18 cellular contexts compared by ENCODE assay signal in the genomic region with DNA sequence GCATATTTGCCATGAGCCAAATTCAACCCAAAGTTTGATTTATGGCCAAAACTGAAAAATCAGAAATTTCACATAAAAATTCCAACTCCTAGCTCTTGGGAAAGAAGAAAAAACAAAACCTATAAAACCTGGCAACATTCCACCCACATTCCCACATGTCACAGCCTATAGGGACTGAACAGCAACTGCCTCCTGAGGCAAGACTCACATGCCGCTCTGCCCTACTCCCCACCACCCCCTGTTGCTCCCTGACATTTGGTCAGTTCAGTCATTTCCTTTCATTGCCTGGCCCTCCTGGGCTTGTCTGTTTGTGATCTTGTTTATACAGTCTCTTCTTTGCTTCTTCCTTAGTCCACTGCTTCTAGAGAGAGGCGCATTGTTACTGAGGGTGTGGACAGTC. TPM values are rescaled to one million over a fixed set of nuclear protein-coding genes. Genes with fewer than 3 reads are reported as not detected.
DNase-seq lines count a peak whose midpoint lies in the region; ATAC-seq and TF ChIP-seq lines count a peak whose summit lies in the region.
"Had no signal": no experiment of that assay in that cellular context is flagged by ENCODE, and none has a peak within 500 bp of the region (broad histone marks: within the 10 kb centered on the region; RNA-seq: fewer than 3 reads in every experiment).

No MANE protein-coding gene starts in this region.

- no peaks in the 10 kb centered on the region for H3K9me3 Mint-ChIP-seq in activated CD4-positive, alpha-beta T cell treated with anti-CD3 and anti-CD28 coated beads, Interleukin-2, amount 10 ng/mL, durations not matched to agents 24 days and 14 days
- H3K9me3 Mint-ChIP-seq in natural killer cell treated with Interleukin-12 subunit alpha and Interleukin-12 subunit beta and Interleukin-15 and Interleukin-18, amount 100 ng/mL, for 72 hours = no peaks in the 10 kb centered on the region
- H3K9me3 Mint-ChIP-seq: activated T-cell treated with anti-CD3 and anti-CD28 coated beads, Interleukin-2, amount 50 U/mL, for 4 hours had no signal

- in situ Hi-C loops in astrocyte of the spinal cord (cut with HindIII; ENCODE audit: low sequenced_read_pairs) = no loop called here

- peaks cover 83% of the 10 kb centered on the region for H3K36me3 Mint-ChIP-seq in activated CD4-positive, alpha-beta T cell treated with anti-CD3 and anti-CD28 coated beads, Interleukin-2, amount 10 ng/mL, durations not matched to agents 24 days and 14 days (ENCODE audit: low read depth)
- H3K36me3 Mint-ChIP-seq in natural killer cell treated with Interleukin-12 subunit alpha and Interleukin-12 subunit beta and Interleukin-15 and Interleukin-18, amount 100 ng/mL, for 72 hours = peaks cover 39% of the 10 kb centered on the region

- DNase-seq in activated CD4-positive, alpha-beta T cell treated with anti-CD3 and anti-CD28 coated beads, Interleukin-2, amount 10 ng/mL, durations not matched to agents 24 days and 14 days = no peak
- DNase-seq in activated CD4-positive, alpha-beta T cell treated with anti-CD3 and anti-CD28 coated beads, Interleukin-2, amount 50 U/mL, for 48 hours = no peak
- DNase-seq in RPMI7951 (ENCODE audit: low read depth) (peak; percentile 25), astrocyte of the spinal cord (ENCODE audit: low read depth, low spot score) (peak; percentile 71), Kasumi-1 (lab: John Stamatoyannopoulos, UW) (no peak), GM19240 (ENCODE audit: insufficient read length, low spot score) (no peak)
- no peak for DNase-seq in natural killer cell treated with Interleukin-12 subunit alpha and Interleukin-12 subunit beta and Interleukin-15 and Interleukin-18, amount 100 ng/mL, for 72 hours (ENCODE audit: low spot score)
- DNase-seq: activated CD4-positive, CD25-positive, alpha-beta regulatory T cell treated with anti-CD3 and anti-CD28 coated beads, Interleukin-2, amount 50 U/mL, for 72 hours; activated T-cell treated with anti-CD3 and anti-CD28 coated beads, Interleukin-2, amount 50 U/mL, for 4 hours; amygdala; C1 segment of cervical spinal cord; mesenchymal stem cell; NCI-H1436 treated with DMSO at 0.1 percent for 48 hours; NCI-H748 treated with DMSO at 0.1 percent for 48 hours; psoas muscle; T1000; testis had no signal

- no peak for ATAC-seq in natural killer cell treated with Interleukin-12 subunit alpha and Interleukin-12 subunit beta and Interleukin-15 and Interleukin-18, amount 100 ng/mL, for 72 hours
- no peak for ATAC-seq in GM21529 (IDR thresholded peaks at IDR 0.05; ENCODE audit: unreplicated experiment)
- ATAC-seq: activated T-cell treated with anti-CD3 and anti-CD28 coated beads, Interleukin-2, amount 50 U/mL, for 4 hours; psoas muscle had no signal

- H3K4me3 Mint-ChIP-seq in activated CD4-positive, alpha-beta T cell treated with anti-CD3 and anti-CD28 coated beads, Interleukin-2, amount 10 ng/mL, durations not matched to agents 24 days and 14 days = no peak overlapping the region
- peak overlapping the region; percentile 50 for H3K4me3 Mint-ChIP-seq in natural killer cell treated with Interleukin-12 subunit alpha and Interleukin-12 subunit beta and Interleukin-15 and Interleukin-18, amount 100 ng/mL, for 72 hours
- H3K4me3 Mint-ChIP-seq: activated T-cell treated with anti-CD3 and anti-CD28 coated beads, Interleukin-2, amount 50 U/mL, for 4 hours had no signal

- TF ChIP-seq CTCF in astrocyte of the spinal cord (IDR thresholded peaks at IDR 0.05; ENCODE audit: low read depth, low read length) = no peak

- peaks cover 57% of the 10 kb centered on the region for H3K4me1 Mint-ChIP-seq in activated CD4-positive, alpha-beta T cell treated with anti-CD3 and anti-CD28 coated beads, Interleukin-2, amount 10 ng/mL, durations not matched to agents 24 days and 14 days
- H3K4me1 Mint-ChIP-seq in natural killer cell treated with Interleukin-12 subunit alpha and Interleukin-12 subunit beta and Interleukin-15 and Interleukin-18, amount 100 ng/mL, for 72 hours (ENCODE audit: low read depth in 2 of 2) = peaks cover 80 to 84% of the 10 kb centered on the region in 2 donors

- no peaks in the 10 kb centered on the region for H3K27me3 Mint-ChIP-seq in activated CD4-positive, alpha-beta T cell treated with anti-CD3 and anti-CD28 coated beads, Interleukin-2, amount 10 ng/mL, durations not matched to agents 24 days and 14 days
- no peaks in the 10 kb centered on the region for H3K27me3 Mint-ChIP-seq in natural killer cell treated with Interleukin-12 subunit alpha and Interleukin-12 subunit beta and Interleukin-15 and Interleukin-18, amount 100 ng/mL, for 72 hours

- H3K27ac Mint-ChIP-seq in activated CD4-positive, alpha-beta T cell treated with anti-CD3 and anti-CD28 coated beads, Interleukin-2, amount 10 ng/mL, durations not matched to agents 24 days and 14 days = peak overlapping the region; percentile 84
- peak overlapping the region; percentile 81 to 86 for H3K27ac Mint-ChIP-seq in natural killer cell treated with Interleukin-12 subunit alpha and Interleukin-12 subunit beta and Interleukin-15 and Interleukin-18, amount 100 ng/mL, for 72 hours

- intact Hi-C loops in activated CD4-positive, alpha-beta T cell treated with anti-CD3 and anti-CD28 coated beads, Interleukin-2, amount 10 ng/mL, durations not matched to agents 24 days and 14 days (cut with micrococcal nuclease) = no loop called here

- no peak overlapping the region for H3K4me3 ChIP-seq in astrocyte of the spinal cord (ENCODE audit: low read depth, low read length)
- H3K4me3 ChIP-seq: psoas muscle, testis had no signal

RNA-seq across cellular contexts. Expression of gene NFATC2, which starts 31.6 kb away (rescaled TPM):
- 65.0 and 66.4 TPM in 2 replicates for total RNA-seq in activated CD4-positive, alpha-beta T cell treated with anti-CD3 and anti-CD28 coated beads, Interleukin-2, amount 10 ng/mL, durations not matched to agents 24 days and 14 days
- 3.0 and 3.4 TPM in 2 replicates for total RNA-seq in RPMI7951 (2014; rRNA removed; shearing (Covaris generic))
- 10 to 100 TPM; 83.3 to 97.1 TPM for total RNA-seq in natural killer cell treated with Interleukin-12 subunit alpha and Interleukin-12 subunit beta and Interleukin-15 and Interleukin-18, amount 100 ng/mL, for 72 hours

Comparison
In these comparisons a context has a peak if more than half of its experiments do, and no peak if none do; other contexts are left out.
1. DNase-seq: peak in RPMI7951 (single experiment) and astrocyte of the spinal cord (single experiment); none in activated CD4-positive, alpha-beta T cell treated with anti-CD3 and anti-CD28 coated beads, Interleukin-2, amount 10 ng/mL, durations not matched to agents 24 days and 14 days (single experiment), activated CD4-positive, alpha-beta T cell treated with anti-CD3 and anti-CD28 coated beads, Interleukin-2, amount 50 U/mL, for 48 hours (0 of 2), natural killer cell treated with Interleukin-12 subunit alpha and Interleukin-12 subunit beta and Interleukin-15 and Interleukin-18, amount 100 ng/mL, for 72 hours (single experiment), Kasumi-1 (0 of 2) and GM19240 (single experiment).
2. RNA of gene NFATC2, which starts 31.6 kb away (total RNA-seq): 83.3 to 97.1 TPM in natural killer cell treated with Interleukin-12 subunit alpha and Interleukin-12 subunit beta and Interleukin-15 and Interleukin-18, amount 100 ng/mL, for 72 hours and 65.0 to 66.4 TPM in activated CD4-positive, alpha-beta T cell treated with anti-CD3 and anti-CD28 coated beads, Interleukin-2, amount 10 ng/mL, durations not matched to agents 24 days and 14 days; 3.0 to 3.4 TPM in RPMI7951; every median in the first group is over 10 times any median in the second.